In genomic region chr3:39148116-39149058, GRCh38 we compare ENCODE assay signal across 8 cellular contexts. TPM values are rescaled to one million over a fixed set of nuclear protein-coding genes. Genes with fewer than 3 reads are reported as not detected.
DNase-seq lines count a peak whose midpoint lies in the region; ATAC-seq and TF ChIP-seq lines count a peak whose summit lies in the region.

No MANE protein-coding gene starts in this region.

- no peak overlapping the region for H3K56ac ChIP-seq in H9 (ENCODE audit: insufficient read length, low read depth, low read length)

- H3K4me3 Mint-ChIP-seq in H9, result peak overlapping the region in 1 of 2 experiments; percentile 41; a peak in 2 of 5 replicates

- peaks cover 54% of the 10 kb centered on the region for H3F3A ChIP-seq in SK-N-SH (replicated peaks; ENCODE audit: insufficient read depth)

- BruUV-seq in OCI-LY7 (replicated peaks; lab: Mats Ljungman, UMichigan), result TSS peak; percentile 63

- TF ChIP-seq RAD21 in SK-N-SH (IDR thresholded peaks at IDR 0.05; ENCODE audit: low read length), result no peak

- H2BK15ac ChIP-seq in H9 (ENCODE audit: low read depth, low read length), result no peak overlapping the region

- H3K23me2 ChIP-seq in H9 (ENCODE audit: insufficient read length, low read depth, low read length, poor library complexity, severe bottlenecking), result peaks cover 12% of the 10 kb centered on the region

- WGBS in SK-N-SH (ENCODE audit: low lambda C conversion rate), result 69% methylated on average over 10 of the region's 14 CpGs
- no CpG with 5 or more reads among the region's 14 CpGs for WGBS in H9 (ENCODE audit: extremely low coverage, insufficient read length, low lambda C conversion rate)

- H3K9me2 ChIP-seq in SK-N-SH (no peaks in the 10 kb centered on the region), OCI-LY7 (ENCODE audit: insufficient read depth, low read length) (no peaks in the 10 kb centered on the region)

- H3K4me2 ChIP-seq in SK-N-SH (peak overlapping the region; percentile 97), H9 (ENCODE audit: insufficient read depth, insufficient read length, low read length) (peak overlapping the region; percentile 1), OCI-LY7 (ENCODE audit: low read length) (peak overlapping the region; percentile 92)

- H3K4me3 ChIP-seq in SK-N-SH (ENCODE audit: low read depth in 2 of 2, low read length in 1 of 2), result no peak overlapping the region
- peak overlapping the region; percentile 79 for H3K4me3 ChIP-seq in OCI-LY7 (ENCODE audit: low read depth, low read length, poor library complexity, severe bottlenecking)
- H3K4me3 ChIP-seq in muscle layer of colon (ENCODE audit: low read depth in 1 of 2, low read length in 2 of 2), result peak overlapping the region in 1 of 2 donors; percentile 20

- H4K8ac ChIP-seq in H9 (replicated peaks; ENCODE audit: insufficient read length, low read depth, low read length), result no peak overlapping the region

- no peak overlapping the region for H4K5ac ChIP-seq in H9 (ENCODE audit: insufficient read length, low read depth, low read length)

- peaks cover 39% of the 10 kb centered on the region for H4K20me1 ChIP-seq in SK-N-SH (ENCODE audit: insufficient read depth)
- no peaks in the 10 kb centered on the region for H4K20me1 ChIP-seq in H9 (ENCODE audit: control insufficient read depth, insufficient read depth, insufficient read length)
- 0 out of 2 replicates have a peak, but pooled peaks cover 6% of the 10 kb centered on the region for H4K20me1 ChIP-seq in OCI-LY7 (ENCODE audit: insufficient read depth, low read length)

- H3K27me3 ChIP-seq in SK-N-SH (ENCODE audit: insufficient read depth) (no peaks in the 10 kb centered on the region), H9 (ENCODE audit: insufficient read depth, low read length) (no peaks in the 10 kb centered on the region), muscle layer of colon (ENCODE audit: control insufficient read depth in 1 of 2, insufficient read depth in 2 of 2, low read length in 2 of 2) (no peaks in the 10 kb centered on the region)

- peaks cover 21 to 29% of the 10 kb centered on the region in 2 experiments for H3K36me3 ChIP-seq in SK-N-SH (replicated peaks in 1 of 2; ENCODE audit: control insufficient read depth in 1 of 2, insufficient read depth in 2 of 2, low read length in 1 of 2)
- peaks cover 32% of the 10 kb centered on the region for H3K36me3 ChIP-seq in OCI-LY7 (ENCODE audit: insufficient read depth, low read length)
- H3K36me3 ChIP-seq in muscle layer of colon (ENCODE audit: insufficient read depth, low read length), result peaks cover 29% of the 10 kb centered on the region

- POLR2A ChIA-PET in SK-N-SH (lab: Yijun Ruan, JAX), result interaction anchor here (1.6 kb wide), 1 partner anchor 30 kb away, joined by 3 read pairs; no protein-coding TSS in a partner anchor
- POLR2A ChIA-PET in OCI-LY7 (lab: Charles Lee), result interaction anchor here (0.6 to 2.1 kb wide), 16 partner anchors 10 to 1057 kb away, joined by 3 to 7 read pairs (median 3); no protein-coding TSS in a partner anchor

- peaks cover 43 to 86% of the 10 kb centered on the region in 2 experiments for H3K4me1 ChIP-seq in SK-N-SH (ENCODE audit: control insufficient read depth in 1 of 2, insufficient read depth in 2 of 2, low read depth in 1 of 2, low read length in 1 of 2)
- peaks cover 22% of the 10 kb centered on the region; the same call in 1 of the 2 replicates for H3K4me1 ChIP-seq in H9 (ENCODE audit: insufficient read depth, low read length)
- peaks cover 65% of the 10 kb centered on the region for H3K4me1 ChIP-seq in OCI-LY7 (ENCODE audit: insufficient read depth, low read length, poor library complexity, severe bottlenecking)
- peaks cover 67% of the 10 kb centered on the region for H3K4me1 ChIP-seq in muscle layer of colon (ENCODE audit: insufficient read depth, low read length)

- TF ChIP-seq CTCF in SK-N-SH (IDR thresholded peaks at IDR 0.05), result no peak
- TF ChIP-seq CTCF in H9 (conservative IDR thresholded peaks at IDR 0.05), result no peak
- 0 out of 2 replicates have a peak, but pooled peaks have one; percentile 19 for TF ChIP-seq CTCF in OCI-LY7 (conservative IDR thresholded peaks at IDR 0.05; ENCODE audit: low read length)

- H3K9me3 Mint-ChIP-seq in H9, result no peaks in the 10 kb centered on the region; a peak in 2 of 5 replicates

- H3K27ac ChIP-seq in SK-N-SH (ENCODE audit: low read depth in 2 of 2, low read length in 1 of 2), result peak overlapping the region; percentile 90 to 100
- no peak overlapping the region for H3K27ac ChIP-seq in H9 (ENCODE audit: insufficient read length, low read depth, low read length)
- H3K27ac ChIP-seq in OCI-LY7 (ENCODE audit: low read depth, low read length, poor library complexity, severe bottlenecking), result peak overlapping the region; percentile 90
- H3K27ac ChIP-seq in caudate nucleus (ENCODE audit: low read depth, low read length), result peak overlapping the region; percentile 79
- H3K27ac ChIP-seq in muscle layer of colon (ENCODE audit: low read depth, low read length), result peak overlapping the region; percentile 47

- DNase-seq in SK-N-SH, result no peak
- no peak for DNase-seq in H9
- DNase-seq in OCI-LY7 (ENCODE audit: low spot score), result peak; percentile 73
- peak in 2 of 61 donors; percentile 19 to 33 for DNase-seq in caudate nucleus (lab: John Stamatoyannopoulos, UW)
- DNase-seq in iPS-NIHi11 (ENCODE audit: low spot score), result no peak

- CTCF ChIA-PET in SK-N-SH (lab: Yijun Ruan, JAX), result interaction anchor here (1.2 to 2.5 kb wide), 3 partner anchors 12 to 144 kb away, joined by 3 to 6 read pairs (median 4); no protein-coding TSS in a partner anchor
- CTCF ChIA-PET in OCI-LY7 (lab: Charles Lee; ENCODE audit: unreplicated experiment), result interaction anchor here (1.0 to 1.3 kb wide), 3 partner anchors 52 to 140 kb away, joined by 3 to 4 read pairs (median 3); no protein-coding TSS in a partner anchor

- TF ChIP-seq EP300 in SK-N-SH (IDR thresholded peaks at IDR 0.05; ENCODE audit: borderline replicate concordance in 1 of 2, low read depth in 1 of 2, low read length in 1 of 2), result no peak

- no peaks in the 10 kb centered on the region for H3K9me3 ChIP-seq in SK-N-SH
- no peaks in the 10 kb centered on the region for H3K9me3 ChIP-seq in H9 (ENCODE audit: control insufficient read depth, low read depth, low read length)
- no peaks in the 10 kb centered on the region for H3K9me3 ChIP-seq in OCI-LY7 (ENCODE audit: low read length)
- no peaks in the 10 kb centered on the region for H3K9me3 ChIP-seq in muscle layer of colon (ENCODE audit: low read length)

- H3K9ac ChIP-seq in SK-N-SH, result peak overlapping the region; percentile 49; the same call in 1 of the 2 replicates
- H3K9ac ChIP-seq in H9 (ENCODE audit: extremely low read depth, insufficient read length, low read length), result no peak overlapping the region
- H3K9ac ChIP-seq in muscle layer of colon (ENCODE audit: low read length), result peak overlapping the region; percentile 26

- H2BK20ac ChIP-seq in H9 (ENCODE audit: low read depth, low read length, poor library complexity, severe bottlenecking), result no peak overlapping the region

- H2AK5ac ChIP-seq in H9 (ENCODE audit: insufficient read length, low read length), result no peak overlapping the region

- H3K18ac ChIP-seq in H9 (ENCODE audit: insufficient read length, low read depth, low read length), result no peak overlapping the region

- no peak overlapping the region for H2BK12ac ChIP-seq in H9 (ENCODE audit: insufficient read length, low read depth, low read length)

- H3K27me3 Mint-ChIP-seq in H9 (ENCODE audit: low read depth), result peaks cover 2% of the 10 kb centered on the region

- no peak overlapping the region for H3T11ph ChIP-seq in H9 (ENCODE audit: low read length)

- no peaks in the 10 kb centered on the region for H3K79me1 ChIP-seq in H9 (ENCODE audit: insufficient read depth, low read depth, low read length, poor library complexity, severe bottlenecking)

- H4K91ac ChIP-seq in H9 (ENCODE audit: insufficient read length, low read depth, low read length), result no peak overlapping the region

- no peak for ATAC-seq in SK-N-SH treated with all-trans-retinoic acid at 6 μM for 48 hours
- no peak for ATAC-seq in activated CD4-positive, CD25-positive, alpha-beta regulatory T cell treated with anti-CD3 and anti-CD28 coated beads, Interleukin-2, amount 50 U/mL, for 24 hours

- intact Hi-C loops in OCI-LY7 (cut with micrococcal nuclease; ENCODE audit: unreplicated experiment), result loop anchor here (1.0 to 5.0 kb wide), 3 partner anchors 33 to 61 kb away; no protein-coding TSS in a partner anchor

- H3K23ac ChIP-seq in H9 (ENCODE audit: insufficient read length, low read depth, low read length), result no peak overlapping the region

- H3K27ac Mint-ChIP-seq in H9, result peak overlapping the region; percentile 19 to 95 (median 85)

- H3K79me2 ChIP-seq in SK-N-SH (ENCODE audit: insufficient read depth) (peaks cover 93% of the 10 kb centered on the region), H9 (ENCODE audit: insufficient read depth, low read length) (peaks cover 5% of the 10 kb centered on the region; the same call in 1 of the 2 replicates), OCI-LY7 (ENCODE audit: insufficient read depth, low read depth, low read length) (peaks cover 71% of the 10 kb centered on the region)

- H3K36me3 Mint-ChIP-seq in H9 (ENCODE audit: insufficient read depth in 1 of 3, low read depth in 3 of 3), result peaks cover 11 to 39% (median 34%) of the 10 kb centered on the region in 3 experiments

- H2BK5ac ChIP-seq in H9 (ENCODE audit: insufficient read length, low read length), result no peak overlapping the region

- H2BK120ac ChIP-seq in H9 (ENCODE audit: low read depth, low read length, poor library complexity, severe bottlenecking), result no peak overlapping the region

- no peak overlapping the region for H2AFZ ChIP-seq in SK-N-SH (ENCODE audit: low read depth)
- no peak overlapping the region for H2AFZ ChIP-seq in H9 (ENCODE audit: low read length)
- peak overlapping the region; percentile 6; the same call in 1 of the 2 replicates for H2AFZ ChIP-seq in OCI-LY7 (ENCODE audit: low read length)

- peak overlapping the region; percentile 7; the same call in 1 of the 2 replicates for H3K14ac ChIP-seq in H9 (ENCODE audit: insufficient read depth, low read length)

- H3K4ac ChIP-seq in H9 (ENCODE audit: low read depth, low read length), result no peak overlapping the region

- peaks cover 60 to 67% of the 10 kb centered on the region in 2 experiments for H3K4me1 Mint-ChIP-seq in H9

RNA-seq across cellular contexts. Expression of gene CSRNP1, which starts 5.0 kb away (rescaled TPM):
- 24.5 and 26.3 TPM in 2 replicates for polyA plus RNA-seq in SK-N-SH (2012; rRNA removed)
- 12.5 and 13.2 TPM in 2 replicates for polyA plus RNA-seq in SK-N-SH (2012; cell fraction: cytosol; rRNA removed)
- 43.9 and 63.0 TPM in 2 replicates for polyA plus RNA-seq in SK-N-SH (2012; cell fraction: nucleus; rRNA removed)
- total RNA-seq in H9 (2021), result 8.2 and 8.5 TPM in 2 replicates
- total RNA-seq in OCI-LY7 (2014; rRNA removed; shearing (Covaris generic)), result 9.5 and 10.5 TPM in 2 replicates
- 9.4 and 9.7 TPM in 2 replicates for total RNA-seq in OCI-LY7 (2022)

RNA-seq across cellular contexts. Expression of gene TTC21A, which starts 40.9 kb away (rescaled TPM):
- polyA plus RNA-seq in SK-N-SH (2012; rRNA removed), result 3.9 and 4.2 TPM in 2 replicates
- polyA plus RNA-seq in SK-N-SH (2012; cell fraction: cytosol; rRNA removed), result 1.0 and 1.5 TPM in 2 replicates
- 20.1 and 22.2 TPM in 2 replicates for polyA plus RNA-seq in SK-N-SH (2012; cell fraction: nucleus; rRNA removed)
- total RNA-seq in H9 (2021) (1.7 and 2.3 TPM in 2 replicates), OCI-LY7 (2022) (27.1 and 32.3 TPM in 2 replicates)
- 10.5 and 12.8 TPM in 2 replicates for total RNA-seq in OCI-LY7 (2014; rRNA removed; shearing (Covaris generic))

RNA-seq across cellular contexts. Expression of gene GORASP1, which starts 41.0 kb away (rescaled TPM):
- polyA plus RNA-seq in SK-N-SH (2012; rRNA removed), result 44.3 and 56.2 TPM in 2 replicates
- polyA plus RNA-seq in SK-N-SH (2012; cell fraction: cytosol; rRNA removed), result 18.6 and 24.9 TPM in 2 replicates
- polyA plus RNA-seq in SK-N-SH (2012; cell fraction: nucleus; rRNA removed), result 197 and 204 TPM in 2 replicates
- total RNA-seq in H9 (2021) (36.1 and 37.4 TPM in 2 replicates), OCI-LY7 (2022) (51.5 and 57.9 TPM in 2 replicates)
- 44.8 and 59.9 TPM in 2 replicates for total RNA-seq in OCI-LY7 (2014; rRNA removed; shearing (Covaris generic))

RNA-seq across cellular contexts. Expression of gene XIRP1, which starts 44.0 kb away (rescaled TPM):
- not detected in 2 replicates for polyA plus RNA-seq in SK-N-SH (2012; rRNA removed)
- polyA plus RNA-seq in SK-N-SH (2012; cell fraction: cytosol; rRNA removed), result not detected in 2 replicates
- 0.02 TPM in 1 of 2 replicates, not detected in the other for polyA plus RNA-seq in SK-N-SH (2012; cell fraction: nucleus; rRNA removed)
- total RNA-seq in H9 (2021) (not detected in 2 replicates), OCI-LY7 (2022) (not detected in 2 replicates)
- total RNA-seq in OCI-LY7 (2014; rRNA removed; shearing (Covaris generic)), result not detected in 2 replicates

Comparison
In these comparisons a context has a peak if more than half of its experiments do, and no peak if none do; other contexts are left out.
1. H3K4me2 ChIP-seq: peak in every context shown above with its lines; median percentile 97 in SK-N-SH; 92 in OCI-LY7; 1 in H9.